In the genomic region with DNA sequence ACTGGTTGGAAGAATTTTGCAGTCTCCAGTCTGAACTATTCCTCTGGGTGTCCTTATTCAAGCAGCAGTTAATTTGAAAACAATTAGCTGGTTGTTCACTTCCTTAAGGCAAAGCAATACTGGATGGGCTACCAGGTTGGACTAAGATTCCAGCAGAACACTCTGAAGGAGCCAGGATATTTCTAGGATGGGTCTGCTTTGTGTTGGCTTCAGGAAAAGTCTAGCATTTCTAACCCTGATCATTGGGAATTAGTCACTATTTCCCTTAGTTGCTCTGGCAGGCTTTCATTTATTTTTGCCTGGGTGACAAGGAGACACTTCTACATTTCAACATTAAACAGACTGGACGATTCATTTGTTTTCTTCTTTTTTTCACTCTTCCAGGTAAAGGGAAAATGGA, we compare ENCODE assay signal across 14 cellular contexts.
DNase-seq lines count a peak whose midpoint lies in the region; ATAC-seq and TF ChIP-seq lines count a peak whose summit lies in the region.
"Had no signal": no experiment of that assay in that cellular context is flagged by ENCODE, and none has a peak within 500 bp of the region (broad histone marks: within the 10 kb centered on the region; RNA-seq: fewer than 3 reads in every experiment).

No MANE protein-coding gene starts in this region.

- H3K4me3 Mint-ChIP-seq in activated naive CD8-positive, alpha-beta T cell treated with anti-CD3 and anti-CD28 coated beads, Interleukin-2, amount 50 U/mL, for 24 hours: no peak overlapping the region
- H3K4me3 Mint-ChIP-seq: B cell; CD4-positive, alpha-beta T cell; HFFc6 had no signal

- no peaks in the 10 kb centered on the region for H3K36me3 Mint-ChIP-seq in activated naive CD8-positive, alpha-beta T cell treated with anti-CD3 and anti-CD28 coated beads, Interleukin-2, amount 50 U/mL, for 24 hours (ENCODE audit: low read depth)

- H3K4me1 ChIP-seq in left ventricle myocardium inferior: peaks cover 34% of the 10 kb centered on the region
- H3K4me1 ChIP-seq in transverse colon: no peaks in the 10 kb centered on the region

- no peaks in the 10 kb centered on the region for H3K4me1 Mint-ChIP-seq in activated naive CD8-positive, alpha-beta T cell treated with anti-CD3 and anti-CD28 coated beads, Interleukin-2, amount 50 U/mL, for 24 hours
- H3K4me1 Mint-ChIP-seq: B cell had no signal

- H3K27ac Mint-ChIP-seq in activated naive CD8-positive, alpha-beta T cell treated with anti-CD3 and anti-CD28 coated beads, Interleukin-2, amount 50 U/mL, for 24 hours: no peak overlapping the region
- H3K27ac Mint-ChIP-seq: B cell; CD4-positive, alpha-beta T cell; HFFc6 had no signal

- no peak for TF ChIP-seq EP300 in transverse colon (IDR thresholded peaks at IDR 0.05; ENCODE audit: low read depth)

- H3K9me3 Mint-ChIP-seq in activated naive CD8-positive, alpha-beta T cell treated with anti-CD3 and anti-CD28 coated beads, Interleukin-2, amount 50 U/mL, for 24 hours: no peaks in the 10 kb centered on the region
- H3K9me3 Mint-ChIP-seq: CD4-positive, alpha-beta T cell; HFFc6 had no signal

- no peak for TF ChIP-seq POLR2A in transverse colon (IDR thresholded peaks at IDR 0.05)

- H3K27me3 ChIP-seq in left ventricle myocardium inferior (ENCODE audit: low read depth): no peaks in the 10 kb centered on the region
- no peaks in the 10 kb centered on the region for H3K27me3 ChIP-seq in transverse colon

- peak overlapping the region; percentile 3; the same call in 1 of the 2 replicates for H3K27ac ChIP-seq in VCaP
- peak overlapping the region; percentile 21 for H3K27ac ChIP-seq in left ventricle myocardium inferior (replicated peaks)
- H3K27ac ChIP-seq in substantia nigra (ENCODE audit: low read depth, low read length, poor library complexity, severe bottlenecking): peak overlapping the region; percentile 55
- H3K27ac ChIP-seq in transverse colon: no peak overlapping the region

- 47 to 69% methylated on average over 1 of the region's 1 CpG for WGBS in transverse colon (ENCODE audit: low coverage in 1 of 2), 2 donors

- in situ Hi-C loops in transverse colon (cut with MboI; ENCODE audit: low pct_ligation_motif_present in 1 of 4, low pct_unique_long_range_greater_than_20kb in 1 of 4, low sequenced_read_pairs in 3 of 4): no loop called here

- intact Hi-C loops in left ventricle myocardium inferior (cut with micrococcal nuclease): no loop called here
- intact Hi-C loops in transverse colon (cut with DNase I; ENCODE audit: low total_unique reads): no loop called here

- H3K36me3 ChIP-seq in left ventricle myocardium inferior (no peaks in the 10 kb centered on the region), transverse colon (no peaks in the 10 kb centered on the region)

- TF ChIP-seq CTCF in VCaP (conservative IDR thresholded peaks at IDR 0.05): no peak
- TF ChIP-seq CTCF in left ventricle myocardium inferior (IDR thresholded peaks at IDR 0.05; ENCODE audit: borderline replicate concordance): no peak
- no peak for TF ChIP-seq CTCF in transverse colon (IDR thresholded peaks at IDR 0.05)

- H3K27me3 Mint-ChIP-seq in activated naive CD8-positive, alpha-beta T cell treated with anti-CD3 and anti-CD28 coated beads, Interleukin-2, amount 50 U/mL, for 24 hours: no peaks in the 10 kb centered on the region
- H3K27me3 Mint-ChIP-seq: CD4-positive, alpha-beta T cell had no signal

- DNase-seq in NCI-H69 (lab: John Stamatoyannopoulos, UW) (peak; percentile 9), left ventricle myocardium inferior (no peak), substantia nigra (lab: John Stamatoyannopoulos, UW) (no peak), transverse colon (no peak)
- no peak for DNase-seq in activated naive CD8-positive, alpha-beta T cell treated with anti-CD3 and anti-CD28 coated beads, Interleukin-2, amount 50 U/mL, for 24 hours
- no peak for DNase-seq in effector CD4-positive, alpha-beta T cell
- DNase-seq: C1 segment of cervical spinal cord; Calu3; CD4-positive, alpha-beta T cell; DMS 273 treated with DMSO at 0.1 percent for 48 hours; HCEC 1CT; HFFc6 had no signal

- H3K4me3 ChIP-seq in left ventricle myocardium inferior (no peak overlapping the region), transverse colon (no peak overlapping the region)

- ATAC-seq in activated naive CD8-positive, alpha-beta T cell treated with anti-CD3 and anti-CD28 coated beads, Interleukin-2, amount 50 U/mL, for 24 hours: no peak

- H3K9me3 ChIP-seq in left ventricle myocardium inferior (replicated peaks) (no peaks in the 10 kb centered on the region), transverse colon (no peaks in the 10 kb centered on the region)

Comparison
In these comparisons a context has a peak if more than half of its experiments do, and no peak if none do; other contexts are left out.
1. H3K27ac ChIP-seq: peak in VCaP (single experiment), left ventricle myocardium inferior (single experiment) and substantia nigra (single experiment); none in transverse colon (0 of 4).